In genomic region chr1:54413295-54413694, GRCh38 we compare ENCODE assay signal across 8 cellular contexts. TPM values are rescaled to one million over a fixed set of nuclear protein-coding genes. Genes with fewer than 3 reads are reported as not detected.
DNase-seq lines count a peak whose midpoint lies in the region; ATAC-seq and TF ChIP-seq lines count a peak whose summit lies in the region.

No MANE protein-coding gene starts in this region.

- H3K4me1 Mint-ChIP-seq in CD8-positive, alpha-beta memory T cell = peaks cover 27 to 31% (median 30%) of the 10 kb centered on the region in 3 donors

- H3K4me3 Mint-ChIP-seq in CD8-positive, alpha-beta memory T cell = peak overlapping the region in 2 of 7 donors; percentile 41 to 55

- H2BK12ac ChIP-seq in mesenchymal stem cell (ENCODE audit: low read length in 2 of 2) = peak overlapping the region; percentile 13 to 95

- TF ChIP-seq CTCF in Loucy (conservative IDR thresholded peaks at IDR 0.05; ENCODE audit: low read length) (no peak), choroid plexus epithelial cell (conservative IDR thresholded peaks at IDR 0.05; ENCODE audit: low read depth, low read length) (no peak)

- no peaks in the 10 kb centered on the region for H4K20me1 ChIP-seq in Loucy (ENCODE audit: insufficient read depth, low read length, poor library complexity, severe bottlenecking)

- peaks cover 0 to 2% (median 0%) of the 10 kb centered on the region in 3 donors for H3K36me3 Mint-ChIP-seq in CD8-positive, alpha-beta memory T cell

- H3F3A ChIP-seq in Loucy (ENCODE audit: low read depth) = no peaks in the 10 kb centered on the region

- peaks cover 2 to 12% of the 10 kb centered on the region in 2 donors for H3K27me3 Mint-ChIP-seq in CD8-positive, alpha-beta memory T cell

- H2AFZ ChIP-seq in Loucy (ENCODE audit: low read length) = peak overlapping the region; percentile 50
- H2AFZ ChIP-seq in mesenchymal stem cell (ENCODE audit: low read depth, low read length) = peak overlapping the region; percentile 7

- WGBS in mesenchymal stem cell = 14% methylated on average over 1 of the region's 2 CpGs

- H3K4me2 ChIP-seq in Loucy (ENCODE audit: low read depth, low read length, poor library complexity, severe bottlenecking) (peak overlapping the region; percentile 35), mesenchymal stem cell (ENCODE audit: low read length, poor library complexity, severe bottlenecking) (no peak overlapping the region)

- H3K4me3 ChIP-seq in Loucy (ENCODE audit: low read length, poor library complexity, severe bottlenecking) = no peak overlapping the region
- H3K4me3 ChIP-seq in choroid plexus epithelial cell (ENCODE audit: low read depth, low read length) = no peak overlapping the region
- H3K4me3 ChIP-seq in mesenchymal stem cell (ENCODE audit: insufficient read depth in 1 of 2, low read depth in 1 of 2, low read length in 2 of 2) = peak overlapping the region in 1 of 2 experiments; percentile 47
- H3K4me3 ChIP-seq in CD8-positive, alpha-beta memory T cell (ENCODE audit: low read length) = no peak overlapping the region

- H3K9me2 ChIP-seq in Loucy (replicated peaks; ENCODE audit: low read depth, low read length) = no peaks in the 10 kb centered on the region

- no peaks in the 10 kb centered on the region for H3K9me3 Mint-ChIP-seq in CD8-positive, alpha-beta memory T cell

- no peak overlapping the region for H2AK5ac ChIP-seq in mesenchymal stem cell (ENCODE audit: low read length, severe bottlenecking)

- H3K9me3 ChIP-seq in Loucy (ENCODE audit: insufficient read depth, low read depth, low read length) (no peaks in the 10 kb centered on the region), mesenchymal stem cell (ENCODE audit: control insufficient read depth, low read length) (no peaks in the 10 kb centered on the region)
- H3K9me3 ChIP-seq in CD8-positive, alpha-beta memory T cell (ENCODE audit: low read length) = no peaks in the 10 kb centered on the region

- CTCF ChIA-PET in CD8-positive, alpha-beta memory T cell (lab: Charles Lee) = interaction anchor here (1.5 to 2.0 kb wide), 2 partner anchors 64 to 76 kb away, joined by 3 to 8 read pairs; no protein-coding TSS in a partner anchor

- peak overlapping the region; percentile 86 for H4K8ac ChIP-seq in mesenchymal stem cell (ENCODE audit: low read length)

- H3K4me1 ChIP-seq in Loucy (ENCODE audit: insufficient read depth, low read length, poor library complexity, severe bottlenecking) = peaks cover 20% of the 10 kb centered on the region
- peaks cover 2% of the 10 kb centered on the region for H3K4me1 ChIP-seq in mesenchymal stem cell (ENCODE audit: control insufficient read depth, insufficient read depth, low read depth, low read length)
- peaks cover 33% of the 10 kb centered on the region for H3K4me1 ChIP-seq in CD8-positive, alpha-beta memory T cell (ENCODE audit: insufficient read depth, low read length)

- H2BK15ac ChIP-seq in mesenchymal stem cell (ENCODE audit: low read depth, poor library complexity, severe bottlenecking) = peak overlapping the region; percentile 44

- peak overlapping the region; percentile 6 for H2BK120ac ChIP-seq in mesenchymal stem cell (ENCODE audit: low read depth, low read length)

- POLR2A ChIA-PET in CD8-positive, alpha-beta memory T cell (lab: Charles Lee) = interaction anchor here (0.9 kb wide), 1 partner anchor 74 kb away, joined by 4 read pairs; no protein-coding TSS in a partner anchor

- no peak overlapping the region for H3K14ac ChIP-seq in mesenchymal stem cell (ENCODE audit: low read length in 2 of 2)

- no peaks in the 10 kb centered on the region for H3K79me2 ChIP-seq in Loucy (ENCODE audit: insufficient read depth, low read length)

- no peak overlapping the region for H2BK5ac ChIP-seq in mesenchymal stem cell (ENCODE audit: low read depth, low read length, poor library complexity, severe bottlenecking)

- no peaks in the 10 kb centered on the region for H3K79me1 ChIP-seq in mesenchymal stem cell (replicated peaks; ENCODE audit: low read length, poor library complexity, severe bottlenecking)

- H3K36me3 ChIP-seq in Loucy (ENCODE audit: insufficient read depth, low read length) (no peaks in the 10 kb centered on the region), mesenchymal stem cell (ENCODE audit: control insufficient read depth in 1 of 2, insufficient read depth in 2 of 2, low read depth in 1 of 2, low read length in 2 of 2) (no peaks in the 10 kb centered on the region)
- H3K36me3 ChIP-seq in CD8-positive, alpha-beta memory T cell (ENCODE audit: insufficient read depth, low read length) = no peaks in the 10 kb centered on the region

- H3K18ac ChIP-seq in mesenchymal stem cell (ENCODE audit: low read depth in 1 of 2, low read length in 2 of 2) = peak overlapping the region in 1 of 2 experiments; percentile 64

- H3K23ac ChIP-seq in mesenchymal stem cell (ENCODE audit: low read length in 2 of 2) = no peak overlapping the region

- H3K27me3 ChIP-seq in Loucy (ENCODE audit: insufficient read depth, low read length, poor library complexity, severe bottlenecking) (no peaks in the 10 kb centered on the region), mesenchymal stem cell (ENCODE audit: control insufficient read depth in 1 of 2, insufficient read depth in 1 of 2, low read length in 2 of 2) (peaks cover 12 to 29% of the 10 kb centered on the region in 2 experiments)
- H3K27me3 ChIP-seq in CD8-positive, alpha-beta memory T cell (ENCODE audit: insufficient read depth, low read length, poor library complexity, severe bottlenecking) = no peaks in the 10 kb centered on the region

- peak; percentile 74 for DNase-seq in AG20443 (ENCODE audit: low spot score)
- DNase-seq in choroid plexus epithelial cell (ENCODE audit: low read depth) = peak; percentile 63
- DNase-seq in mesenchymal stem cell = peak; percentile 79
- DNase-seq in CD8-positive, alpha-beta memory T cell = no peak
- DNase-seq in NCI-H187 (lab: John Stamatoyannopoulos, UW) = no peak
- DNase-seq in NCI-H2196 treated with DMSO at 0.1 percent for 48 hours (lab: John Stamatoyannopoulos, UW; ENCODE audit: unreplicated experiment) = no peak

- H3K4ac ChIP-seq in mesenchymal stem cell (ENCODE audit: low read depth in 1 of 2, low read length in 2 of 2) = no peak overlapping the region

- no peak overlapping the region for H3K27ac ChIP-seq in mesenchymal stem cell (ENCODE audit: low read length, poor library complexity, severe bottlenecking)
- H3K27ac ChIP-seq in CD8-positive, alpha-beta memory T cell (ENCODE audit: low read depth, low read length) = no peak overlapping the region

- no peak for ATAC-seq in HG03025 (IDR thresholded peaks at IDR 0.05; ENCODE audit: low FRiP score, unreplicated experiment)

- H4K91ac ChIP-seq in mesenchymal stem cell (ENCODE audit: low read length) = peak overlapping the region; percentile 90

- H3K9ac ChIP-seq in Loucy (ENCODE audit: low read depth, low read length, poor library complexity, severe bottlenecking) = no peak overlapping the region
- peak overlapping the region; percentile 31 for H3K9ac ChIP-seq in mesenchymal stem cell (ENCODE audit: low read length)

- peak overlapping the region in 1 of 8 donors; percentile 62 for H3K27ac Mint-ChIP-seq in CD8-positive, alpha-beta memory T cell

RNA-seq across cellular contexts. Expression of gene SSBP3, which starts 7.1 kb away (rescaled TPM):
- 114 TPM for polyA plus RNA-seq in mesenchymal stem cell (2013, experiment 1 of 2)
- 112 TPM for polyA plus RNA-seq in mesenchymal stem cell (2013, experiment 2 of 2)
- 10 to 100 TPM; 41.6 to 52.7 TPM for total RNA-seq in CD8-positive, alpha-beta memory T cell
- polyA plus RNA-seq in CD8-positive, alpha-beta memory T cell = 17.6 TPM

Comparison
In these comparisons a context has a peak if more than half of its experiments do, and no peak if none do; other contexts are left out.
1. DNase-seq: peak in AG20443 (single experiment), choroid plexus epithelial cell (single experiment) and mesenchymal stem cell (single experiment); none in CD8-positive, alpha-beta memory T cell (0 of 5), NCI-H187 (0 of 2) and NCI-H2196 treated with DMSO at 0.1 percent for 48 hours (single experiment).